ENCODE assay signal across 31 cellular contexts in genomic region chr2:226270279-226270678, GRCh38.
"Had no signal": no experiment of that assay in that cellular context is flagged by ENCODE, and none has a peak within 500 bp of the region (broad histone marks: within the 10 kb centered on the region; RNA-seq: fewer than 3 reads in every experiment).

No MANE protein-coding gene starts in this region.

- DNase-seq: hypothalamus; immature natural killer cell; kidney; left colon; left lung; lower lobe of right lung; mammary epithelial cell; mesenchymal stem cell; naive B cell; natural killer cell; nephron progenitor cell; occipital lobe; small intestine; spleen; stimulated activated CD4-positive, alpha-beta T cell treated with anti-CD3 and anti-CD28 coated beads, Interleukin-1b, Interleukin-23, amount 100 ng/mL, for 48 hours; stimulated activated CD4-positive, alpha-beta T cell treated with anti-CD3 and anti-CD28 coated beads, Interleukin-2, amount 100 ng/mL, for 48 hours; stimulated activated CD4-positive, alpha-beta T cell treated with anti-CD3 and anti-CD28 coated beads, Interleukin-4, amount 100 ng/mL, for 4 hours; stimulated activated CD8-positive, alpha-beta memory T cell treated with anti-CD3 and anti-CD28 coated beads, Interleukin-4, amount 100 ng/mL, for 48 hours; stimulated activated naive CD4-positive, alpha-beta T cell treated with Interleukin-2 at 50 U/mL for 16 hours; stimulated activated naive CD8-positive, alpha-beta T cell treated with anti-CD3 and anti-CD28 coated beads, Interleukin-15, amount 100 ng/mL, for 72 hours; substantia nigra; uterus had no signal

- H3K36me3 ChIP-seq: left lung, lower lobe of right lung, neural progenitor cell, neutrophil, right atrium auricular region, spleen, tibial nerve, uterus had no signal

- ATAC-seq: left colon; left lung; lower lobe of right lung; natural killer cell; sciatic nerve; stimulated activated memory B cell treated with anti-CD40 and anti-IgM and Interleukin-4, amounts not matched to agents 10 μg/mL and 1 μg/mL and 100 μg/mL, for 72 hours; stimulated activated naive CD8-positive, alpha-beta T cell treated with anti-CD3 and anti-CD28 coated beads, Interleukin-15, amount 100 ng/mL, for 72 hours had no signal

- H3K27me3 ChIP-seq: left lung, neural progenitor cell, neutrophil, right atrium auricular region, spleen, tibial nerve, uterus had no signal

- FAIRE-seq: islet of Langerhans, kidney, small intestine had no signal

- H3K9me3 ChIP-seq: left lung, lower lobe of right lung, neutrophil, right atrium auricular region, spleen, tibial nerve, uterus had no signal

- H3K36me3 Mint-ChIP-seq: immature natural killer cell; naive B cell; neural progenitor cell; stimulated activated memory B cell treated with anti-CD40 and anti-IgM and Interleukin-4, amounts not matched to agents 10 μg/mL and 1 μg/mL and 100 μg/mL, for 72 hours; type B pancreatic cell had no signal

- H3K9me3 Mint-ChIP-seq: nephron progenitor cell; neural progenitor cell; stimulated activated memory B cell treated with anti-CD40 and anti-IgM and Interleukin-4, amounts not matched to agents 10 μg/mL and 1 μg/mL and 100 μg/mL, for 72 hours; stimulated activated naive CD8-positive, alpha-beta T cell treated with anti-CD3 and anti-CD28 coated beads, Interleukin-15, amount 100 ng/mL, for 72 hours had no signal

- H3K4me1 ChIP-seq: left lung, lower lobe of right lung, neural progenitor cell, parathyroid adenoma, right atrium auricular region, spleen, tibial nerve, uterus had no signal

- H3K27me3 Mint-ChIP-seq: type B pancreatic cell had no signal

- H3K27ac Mint-ChIP-seq: immature natural killer cell; naive B cell; natural killer cell; nephron progenitor cell; neural progenitor cell; stimulated activated memory B cell treated with anti-CD40 and anti-IgM and Interleukin-4, amounts not matched to agents 10 μg/mL and 1 μg/mL and 100 μg/mL, for 72 hours; stimulated activated naive CD8-positive, alpha-beta T cell treated with anti-CD3 and anti-CD28 coated beads, Interleukin-15, amount 100 ng/mL, for 72 hours; type B pancreatic cell had no signal

- H3K4me3 ChIP-seq: left lung, lower lobe of right lung, neural progenitor cell, right atrium auricular region, spleen, tibial nerve, uterus had no signal

- H3K79me2 ChIP-seq: parathyroid adenoma had no signal

- H3K4me2 ChIP-seq: neural progenitor cell had no signal

- H3K27ac ChIP-seq: left lung, lower lobe of right lung, neural progenitor cell, neutrophil, parathyroid adenoma, right atrium auricular region, spleen, tibial nerve, uterus had no signal

- H3K4me1 Mint-ChIP-seq: immature natural killer cell; naive B cell; natural killer cell; nephron progenitor cell; neural progenitor cell; stimulated activated memory B cell treated with anti-CD40 and anti-IgM and Interleukin-4, amounts not matched to agents 10 μg/mL and 1 μg/mL and 100 μg/mL, for 72 hours; stimulated activated naive CD8-positive, alpha-beta T cell treated with anti-CD3 and anti-CD28 coated beads, Interleukin-15, amount 100 ng/mL, for 72 hours had no signal

- H2AFZ ChIP-seq: neural progenitor cell, parathyroid adenoma had no signal

- H3K9ac ChIP-seq: neural progenitor cell, parathyroid adenoma had no signal

- H3K4me3 Mint-ChIP-seq: immature natural killer cell; naive B cell; natural killer cell; nephron progenitor cell; neural progenitor cell; stimulated activated memory B cell treated with anti-CD40 and anti-IgM and Interleukin-4, amounts not matched to agents 10 μg/mL and 1 μg/mL and 100 μg/mL, for 72 hours; stimulated activated naive CD8-positive, alpha-beta T cell treated with anti-CD3 and anti-CD28 coated beads, Interleukin-15, amount 100 ng/mL, for 72 hours; type B pancreatic cell had no signal
